ENCODE assay signal across 8 cellular contexts in the genomic region with DNA sequence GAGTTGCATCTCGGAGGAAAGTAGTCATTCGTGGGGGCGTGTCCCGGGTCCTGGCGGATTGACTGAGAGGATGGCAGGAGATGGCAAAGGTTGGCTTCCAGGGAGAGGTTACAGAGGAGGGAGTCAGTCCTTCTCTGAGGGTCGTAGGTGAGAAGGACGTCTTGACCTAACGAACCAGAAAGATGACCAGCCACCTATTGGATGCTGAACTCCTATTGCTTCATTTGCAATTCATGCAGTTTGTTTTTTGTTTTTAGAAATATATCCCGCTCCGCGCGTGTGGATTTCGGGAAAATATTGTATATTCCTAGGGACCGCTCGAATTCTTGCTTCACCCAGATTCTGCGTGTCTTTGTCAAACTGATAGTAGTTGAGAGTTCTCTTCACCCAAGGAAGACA. TPM values are rescaled to one million over a fixed set of nuclear protein-coding genes. Genes with fewer than 3 reads are reported as not detected.
DNase-seq lines count a peak whose midpoint lies in the region; ATAC-seq and TF ChIP-seq lines count a peak whose summit lies in the region.

No MANE protein-coding gene starts in this region.

- 2 to 3% (median 2%) methylated on average over 16 of the region's 16 CpGs for WGBS in adipose tissue, 3 donors

- H3K9me3 ChIP-seq in iPS-18a (ENCODE audit: control insufficient read depth, low read depth, low read length), result no peaks in the 10 kb centered on the region

- H3K27ac ChIP-seq in adipose tissue (ENCODE audit: low read depth, low read length) (peak overlapping the region; percentile 30), iPS-18a (ENCODE audit: low read length) (no peak overlapping the region)

- no peak for DNase-seq in GM12864 (ENCODE audit: low read depth)
- peak; percentile 59 for DNase-seq in NCI-H774 (lab: John Stamatoyannopoulos, UW)
- DNase-seq in stimulated activated CD4-positive, alpha-beta T cell treated with anti-CD3 and anti-CD28 coated beads, Interleukin-12 subunit alpha, Interleukin-12 subunit beta, amount 100 ng/mL, for 48 hours (ENCODE audit: low read depth in 2 of 3, low spot score in 1 of 3), result peak; percentile 64 to 67 (median 67)
- DNase-seq in ecto neural progenitor cell (ENCODE audit: low spot score), result no peak

- H3K36me3 ChIP-seq in iPS-18a (ENCODE audit: control insufficient read depth, low read depth, low read length), result no peaks in the 10 kb centered on the region

- peak overlapping the region; percentile 84 for H3K4me3 ChIP-seq in GM12864 (ENCODE audit: low read depth, low read length)
- peak overlapping the region; percentile 81 for H3K4me3 ChIP-seq in iPS-18a (ENCODE audit: low read length)

- H3K4me1 ChIP-seq in iPS-18a (ENCODE audit: control insufficient read depth, low read depth, low read length), result peaks cover 13% of the 10 kb centered on the region

- peaks cover 4% of the 10 kb centered on the region for H3K27me3 ChIP-seq in iPS-18a (ENCODE audit: control insufficient read depth, insufficient read depth, low read length)

- peak overlapping the region; percentile 60 for H3K9ac ChIP-seq in iPS-18a (ENCODE audit: low read length)

- no peak for TF ChIP-seq CTCF in GM12864 (IDR thresholded peaks at IDR 0.05; ENCODE audit: low read depth, low read length, missing control alignments)

- ATAC-seq in GM18517 (IDR thresholded peaks at IDR 0.05; ENCODE audit: unreplicated experiment), result no peak
- ATAC-seq in GM18870 (IDR thresholded peaks at IDR 0.05; ENCODE audit: unreplicated experiment), result no peak

RNA-seq across cellular contexts. Expression of gene DISP1, which starts 0.5 kb away (rescaled TPM):
- 1 to 10 TPM; 1.5 to 1.9 (median 1.9) TPM for polyA plus RNA-seq in adipose tissue

Comparison
In these comparisons a context has a peak if more than half of its experiments do, and no peak if none do; other contexts are left out.
1. DNase-seq: peak in NCI-H774 (single experiment) and stimulated activated CD4-positive, alpha-beta T cell treated with anti-CD3 and anti-CD28 coated beads, Interleukin-12 subunit alpha, Interleukin-12 subunit beta, amount 100 ng/mL, for 48 hours (3 of 3); none in GM12864 (single experiment) and ecto neural progenitor cell (single experiment).